10 cellular contexts compared by ENCODE assay signal in the genomic region with DNA sequence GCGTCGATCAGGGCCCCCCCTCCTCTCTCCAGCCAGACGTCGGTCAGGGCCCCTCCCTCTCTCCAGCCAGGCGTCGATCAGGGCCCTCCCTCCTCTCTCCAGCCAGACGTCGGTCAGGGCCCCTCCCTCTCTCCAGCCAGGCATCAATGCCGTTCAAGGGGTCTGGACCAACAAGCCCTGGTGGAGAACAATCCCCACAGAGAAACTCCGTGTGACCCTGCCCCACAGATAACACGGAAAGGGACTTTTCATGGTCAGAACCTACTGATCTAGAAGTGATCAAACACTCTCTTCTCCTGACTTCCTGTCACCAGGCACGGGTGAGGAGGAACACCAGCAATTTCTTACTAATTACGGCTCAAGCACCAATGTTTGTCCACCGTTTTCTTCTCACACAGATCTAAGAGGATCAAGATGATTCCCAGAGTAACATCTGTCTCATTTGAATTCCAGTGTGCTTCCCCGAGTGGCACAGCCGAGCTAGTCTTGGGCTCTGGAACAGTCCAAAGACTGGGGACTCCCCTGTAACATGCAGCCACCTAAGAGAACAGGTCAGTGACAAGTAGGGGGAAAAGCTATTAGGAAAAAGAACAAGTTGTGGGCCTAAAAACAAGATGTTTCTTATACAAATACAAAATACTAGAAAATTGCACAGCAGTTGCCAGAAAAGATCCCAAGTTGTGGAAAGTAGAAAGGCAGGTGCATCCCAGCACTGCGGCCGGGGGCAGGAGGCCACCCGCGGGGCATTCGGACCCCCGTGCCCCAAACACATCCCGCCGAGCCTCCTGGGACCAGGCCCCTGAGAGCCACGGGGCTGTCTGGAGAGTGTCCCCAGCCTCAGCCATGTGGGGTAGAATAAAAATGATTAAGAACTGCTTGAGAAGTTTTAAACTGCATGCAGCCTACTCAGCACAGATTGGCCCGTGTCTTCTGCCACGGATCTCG. TPM values are rescaled to one million over a fixed set of nuclear protein-coding genes. Genes with fewer than 3 reads are reported as not detected.
A peak's percentile ranks its signal among the peaks of the same experiment; 100 is the strongest.
DNase-seq lines count a peak whose midpoint lies in the region; ATAC-seq and TF ChIP-seq lines count a peak whose summit lies in the region.
"Had no signal": no experiment of that assay in that cellular context is flagged by ENCODE, and none has a peak within 500 bp of the region (broad histone marks: within the 10 kb centered on the region; RNA-seq: fewer than 3 reads in every experiment).

No MANE protein-coding gene starts in this region.

- H3K4me1 ChIP-seq in CD4-positive, CD25-positive, alpha-beta regulatory T cell (ENCODE audit: control insufficient read depth, insufficient read depth, low read length, poor library complexity, severe bottlenecking) = peaks cover 78% of the 10 kb centered on the region
- H3K4me1 ChIP-seq in psoas muscle (peaks cover 52% of the 10 kb centered on the region), SJCRH30 (peaks cover 12% of the 10 kb centered on the region)

- TF ChIP-seq CTCF in psoas muscle (IDR thresholded peaks at IDR 0.05) = no peak
- no peak for TF ChIP-seq CTCF in Calu3 (IDR thresholded peaks at IDR 0.05; ENCODE audit: unreplicated experiment)

- peaks cover 18% of the 10 kb centered on the region for H3K36me3 Mint-ChIP-seq in CD4-positive, CD25-positive, alpha-beta regulatory T cell
- peaks cover 42% of the 10 kb centered on the region for H3K36me3 Mint-ChIP-seq in effector memory CD8-positive, alpha-beta T cell (ENCODE audit: insufficient read depth)
- no peaks in the 10 kb centered on the region for H3K36me3 Mint-ChIP-seq in Calu3 (ENCODE audit: insufficient read depth, unreplicated experiment)

- peak overlapping the region; percentile 61 to 89 (median 84) for H3K4me3 Mint-ChIP-seq in CD4-positive, CD25-positive, alpha-beta regulatory T cell
- H3K4me3 Mint-ChIP-seq in effector memory CD8-positive, alpha-beta T cell = peak overlapping the region; percentile 89 to 90
- H3K4me3 Mint-ChIP-seq in Calu3 (ENCODE audit: low read depth, unreplicated experiment) = no peak overlapping the region

- H3K27me3 ChIP-seq in CD4-positive, CD25-positive, alpha-beta regulatory T cell (ENCODE audit: control insufficient read depth, insufficient read depth, low read length) = no peaks in the 10 kb centered on the region
- no peaks in the 10 kb centered on the region for H3K27me3 ChIP-seq in psoas muscle (ENCODE audit: insufficient read depth in 3 of 3, low read length in 2 of 3)
- no peaks in the 10 kb centered on the region for H3K27me3 ChIP-seq in SJCRH30

- H3K9me3 ChIP-seq in CD4-positive, CD25-positive, alpha-beta regulatory T cell (ENCODE audit: control insufficient read depth in 2 of 2, low read length in 2 of 2) = no peaks in the 10 kb centered on the region
- H3K9me3 ChIP-seq in psoas muscle (no peaks in the 10 kb centered on the region), SJCRH30 (replicated peaks) (no peaks in the 10 kb centered on the region)

- CTCF ChIA-PET in Calu3 (lab: Charles Lee) = no interaction called here

- H3K4me1 Mint-ChIP-seq in CD4-positive, CD25-positive, alpha-beta regulatory T cell = peaks cover 15 to 88% (median 43%) of the 10 kb centered on the region in 4 donors
- peaks cover 48 to 66% of the 10 kb centered on the region in 2 donors for H3K4me1 Mint-ChIP-seq in effector memory CD8-positive, alpha-beta T cell (ENCODE audit: low read depth in 2 of 2)
- no peaks in the 10 kb centered on the region for H3K4me1 Mint-ChIP-seq in Calu3 (ENCODE audit: low read depth, unreplicated experiment)

- peak overlapping the region; percentile 35 for H3K4me3 ChIP-seq in CD4-positive, CD25-positive, alpha-beta regulatory T cell (ENCODE audit: low read depth, low read length)
- no peak overlapping the region for H3K4me3 ChIP-seq in psoas muscle
- no peak overlapping the region for H3K4me3 ChIP-seq in SJCRH30

- peaks cover 0 to 3% (median 0%) of the 10 kb centered on the region in 7 donors for H3K9me3 Mint-ChIP-seq in CD4-positive, CD25-positive, alpha-beta regulatory T cell
- no peaks in the 10 kb centered on the region for H3K9me3 Mint-ChIP-seq in effector memory CD8-positive, alpha-beta T cell
- no peaks in the 10 kb centered on the region for H3K9me3 Mint-ChIP-seq in Calu3 (ENCODE audit: low read depth, unreplicated experiment)

- no TSS peak for BruUV-seq in Calu3 (replicated peaks; lab: Mats Ljungman, UMichigan)

- peak overlapping the region; percentile 58 for H3K27ac ChIP-seq in CD4-positive, CD25-positive, alpha-beta regulatory T cell (ENCODE audit: insufficient read depth, low read length, poor library complexity, severe bottlenecking)
- H3K27ac ChIP-seq in psoas muscle = peak overlapping the region; percentile 32
- H3K27ac ChIP-seq in SJCRH30 = no peak overlapping the region
- H3K27ac ChIP-seq: VCaP had no signal

- no peak for DNase-seq in CD4-positive, CD25-positive, alpha-beta regulatory T cell
- peak; percentile 16 for DNase-seq in NCI-H524 treated with DMSO at 0.1 percent for 48 hours (lab: John Stamatoyannopoulos, UW)
- DNase-seq in effector memory CD8-positive, alpha-beta T cell = no peak
- no peak for DNase-seq in psoas muscle
- no peak for DNase-seq in SJCRH30
- no peak for DNase-seq in Calu3
- DNase-seq: NCI-H2107 had no signal

- 53 to 66% (median 56%) methylated on average over 22 to 24 of the region's 28 CpGs for WGBS in psoas muscle, 3 donors

- peak overlapping the region; percentile 95 to 99 (median 98) for H3K27ac Mint-ChIP-seq in CD4-positive, CD25-positive, alpha-beta regulatory T cell
- peak overlapping the region; percentile 98 to 99 for H3K27ac Mint-ChIP-seq in effector memory CD8-positive, alpha-beta T cell
- H3K27ac Mint-ChIP-seq in Calu3 (ENCODE audit: unreplicated experiment) = no peak overlapping the region

- peaks cover 30% of the 10 kb centered on the region for H3K36me3 ChIP-seq in CD4-positive, CD25-positive, alpha-beta regulatory T cell (ENCODE audit: control insufficient read depth, insufficient read depth, low read length)
- H3K36me3 ChIP-seq in psoas muscle (ENCODE audit: insufficient read depth in 1 of 2, low read depth in 1 of 2) (no peaks in the 10 kb centered on the region), SJCRH30 (no peaks in the 10 kb centered on the region)

- H3K27me3 Mint-ChIP-seq in CD4-positive, CD25-positive, alpha-beta regulatory T cell = peaks cover 2% of the 10 kb centered on the region
- H3K27me3 Mint-ChIP-seq in effector memory CD8-positive, alpha-beta T cell = no peaks in the 10 kb centered on the region
- H3K27me3 Mint-ChIP-seq in Calu3 (ENCODE audit: unreplicated experiment) = no peaks in the 10 kb centered on the region

- intact Hi-C loops in psoas muscle (cut with DNase I) (no loop called here), Calu3 (cut with micrococcal nuclease; ENCODE audit: unreplicated experiment) (no loop called here)

- ATAC-seq in CD4-positive, CD25-positive, alpha-beta regulatory T cell (ENCODE audit: low read depth in 2 of 2) = no peak
- ATAC-seq in effector memory CD8-positive, alpha-beta T cell (replicated peaks) = no peak
- ATAC-seq in psoas muscle (no peak), HG02885 (IDR thresholded peaks at IDR 0.05; ENCODE audit: poor library complexity, unreplicated experiment) (no peak), GM19467 (IDR thresholded peaks at IDR 0.05; ENCODE audit: unreplicated experiment) (no peak)

RNA-seq across cellular contexts. Expression of gene RASA3, which starts 11.7 kb away (rescaled TPM):
- total RNA-seq in CD4-positive, CD25-positive, alpha-beta regulatory T cell = 265 TPM
- 100 to 1,000 TPM in 1 of 4 donors, 10 to 100 TPM in 3; 93.8 to 116 (median 99.6) TPM for polyA plus RNA-seq in CD4-positive, CD25-positive, alpha-beta regulatory T cell
- total RNA-seq in psoas muscle = 10 to 100 TPM in 3 of 4 donors, 1 to 10 TPM in 1; 9.2 to 20.2 (median 14.5) TPM
- 10 to 100 TPM in 1 of 3 donors, 1 to 10 TPM in 2; 4.8 to 24.4 (median 5.2) TPM for polyA plus RNA-seq in psoas muscle
- 18.6 and 20.5 TPM in 2 replicates for total RNA-seq in SJCRH30 (2014; rRNA removed; shearing (Covaris generic))
- 0.26 and 0.49 TPM in 2 replicates for total RNA-seq in Calu3 (2022)

RNA-seq across cellular contexts. Expression of gene CFAP97D2, which starts 58.3 kb away (rescaled TPM):
- total RNA-seq in CD4-positive, CD25-positive, alpha-beta regulatory T cell = not detected
- polyA plus RNA-seq in CD4-positive, CD25-positive, alpha-beta regulatory T cell = under 1 TPM in 2 of 4 donors, not detected in 2; 0.22 to 0.86 TPM
- total RNA-seq in psoas muscle (not detected), Calu3 (2022) (not detected in 2 replicates)
- polyA plus RNA-seq in psoas muscle = under 1 TPM in 1 of 3 donors, not detected in 2; 0.09 TPM
- total RNA-seq in SJCRH30 (2014; rRNA removed; shearing (Covaris generic)) = 0.58 and 0.71 TPM in 2 replicates

Comparison
In these comparisons a context has a peak if more than half of its experiments do, and no peak if none do; other contexts are left out.
1. RNA of gene RASA3, which starts 11.7 kb away (total RNA-seq): 265 TPM in CD4-positive, CD25-positive, alpha-beta regulatory T cell (single experiment); 18.6 to 20.5 TPM in SJCRH30, 9.2 to 20.2 TPM in psoas muscle and 0.26 to 0.49 TPM in Calu3; every median in the first group is over 10 times any median in the second.